In the genomic region with DNA sequence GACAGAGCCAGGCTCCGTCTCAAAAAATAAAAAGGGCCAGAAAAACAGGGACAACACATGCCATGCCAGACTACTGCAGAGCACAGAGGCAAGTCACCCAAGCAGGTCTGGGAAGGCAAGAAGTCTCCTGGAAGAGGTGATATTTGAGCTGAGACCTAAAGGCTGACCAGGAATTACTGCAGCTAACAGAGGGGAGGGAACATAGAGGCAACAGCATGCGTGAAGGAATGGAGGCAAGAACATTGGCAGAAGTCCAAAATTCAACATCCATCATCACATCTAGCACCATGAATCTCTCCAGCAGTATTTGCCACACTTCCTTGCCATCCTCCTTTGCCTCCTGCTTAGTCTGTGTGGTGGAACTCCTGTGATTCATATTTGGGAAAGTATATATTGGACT, we compare ENCODE assay signal across 8 cellular contexts. TPM values are rescaled to one million over a fixed set of nuclear protein-coding genes. Genes with fewer than 3 reads are reported as not detected.
DNase-seq lines count a peak whose midpoint lies in the region; ATAC-seq, FAIRE-seq and TF ChIP-seq lines count a peak whose summit lies in the region.

No MANE protein-coding gene starts in this region.

- H3K4me1 ChIP-seq in NT2/D1 (ENCODE audit: insufficient read depth, insufficient read length) (peaks cover 3% of the 10 kb centered on the region), H1 (replicated peaks in 1 of 4; ENCODE audit: control insufficient read depth in 3 of 4, insufficient read depth in 4 of 4, low read length in 3 of 4) (peaks cover 2 to 8% (median 5%) of the 10 kb centered on the region in 4 experiments), rectal smooth muscle tissue (ENCODE audit: control insufficient read depth, insufficient read depth, low read length) (peaks cover 8% of the 10 kb centered on the region)

- H3K27ac ChIP-seq in H1 (ENCODE audit: low read depth, low read length) (no peak overlapping the region), rectal smooth muscle tissue (ENCODE audit: low read depth, low read length) (no peak overlapping the region)

- peak overlapping the region; percentile 16 for H3K4ac ChIP-seq in H1 (replicated peaks; ENCODE audit: insufficient read length, low read depth, low read length)

- H3K4me3 ChIP-seq in NT2/D1 (ENCODE audit: insufficient read length, low read depth) (peak overlapping the region; percentile 87), H1 (ENCODE audit: extremely low read depth in 1 of 4, insufficient read depth in 2 of 4, low read depth in 3 of 4, low read length in 4 of 4) (peak overlapping the region; percentile 68 to 86 (median 83); a peak in 6 of 8 replicates), rectal smooth muscle tissue (ENCODE audit: low read length) (peak overlapping the region; percentile 72)

- H3K14ac ChIP-seq in H1 (ENCODE audit: insufficient read length) = no peak overlapping the region

- no peak overlapping the region for H4K5ac ChIP-seq in H1 (ENCODE audit: insufficient read length, low read depth, low read length)

- no peak overlapping the region for H2BK20ac ChIP-seq in H1 (ENCODE audit: low read length)

- H2BK120ac ChIP-seq in H1 (replicated peaks; ENCODE audit: low read depth, low read length) = no peak overlapping the region

- TF ChIP-seq POLR2A in H1 (IDR thresholded peaks at IDR 0.05; ENCODE audit: control extremely low read depth in 1 of 2, low read depth in 2 of 2, low read length in 2 of 2) = no peak
- no peak for TF ChIP-seq POLR2A in H54 (IDR thresholded peaks at IDR 0.05; ENCODE audit: low read depth, low read length)

- H2BK15ac ChIP-seq in H1 (ENCODE audit: low read length) = no peak overlapping the region

- no peak overlapping the region for H2BK5ac ChIP-seq in H1 (ENCODE audit: low read depth, low read length)

- FAIRE-seq in H1 (lab: Jason Lieb, UNC) (no peak), H54 (lab: Jason Lieb, UNC) (no peak)

- no peak overlapping the region for H2BK12ac ChIP-seq in H1 (ENCODE audit: low read depth, low read length)

- H3K9me3 ChIP-seq in NT2/D1 (ENCODE audit: insufficient read depth, low read length) (no peaks in the 10 kb centered on the region), H1 (ENCODE audit: insufficient read depth in 2 of 2, low read depth in 1 of 2, low read length in 1 of 2) (no peaks in the 10 kb centered on the region)

- H3K23me2 ChIP-seq in H1 (ENCODE audit: low read depth, low read length) = peaks cover 8% of the 10 kb centered on the region; the same call in 1 of the 2 replicates

- H3K56ac ChIP-seq in H1 (replicated peaks; ENCODE audit: insufficient read length, low read depth, low read length) = no peak overlapping the region

- H2AFZ ChIP-seq in H1 (ENCODE audit: low read length) = 0 out of 2 replicates have a peak overlapping the region, but pooled peaks have one; percentile 93

- 0 out of 2 replicates have a peak, but pooled peaks cover 9% of the 10 kb centered on the region for H3K79me1 ChIP-seq in H1 (ENCODE audit: low read depth, low read length)

- no peak overlapping the region for H3K18ac ChIP-seq in H1 (ENCODE audit: extremely low read depth, low read length)

- POLR2A ChIA-PET in H1 (lab: Charles Lee; ENCODE audit: partially characterized antibody) = interaction anchor here (1.1 to 1.7 kb wide), 5 partner anchors 12 to 181 kb away, joined by 3 to 7 read pairs (median 4); a partner anchor contains a TSS

- H4K20me1 ChIP-seq in H1 (replicated peaks in 1 of 2; ENCODE audit: control insufficient read depth in 1 of 2, insufficient read depth in 2 of 2, low read length in 2 of 2) = peaks cover 0 to 1% of the 10 kb centered on the region in 2 experiments

- peak overlapping the region; percentile 3 for H4K91ac ChIP-seq in H1 (replicated peaks; ENCODE audit: insufficient read length, low read length)

- H4K8ac ChIP-seq in H1 (ENCODE audit: extremely low read depth, insufficient read depth, low read length) = no peak overlapping the region

- 89% methylated on average over 2 of the region's 2 CpGs; no CpG with 5 or more reads in 1 of the 2 experiments for WGBS in H1 (ENCODE audit: extremely low coverage in 1 of 2, insufficient coverage in 1 of 2, insufficient read length in 1 of 2, insufficient replicate concordance in 2 of 2, low coverage in 1 of 2, low lambda C conversion rate in 2 of 2, missing lambda C conversion rate in 1 of 2), 2 experiments

- no peak for TF ChIP-seq EP300 in H1 (IDR thresholded peaks at IDR 0.05; ENCODE audit: borderline replicate concordance in 1 of 2, low read depth in 2 of 2, low read length in 2 of 2)

- H3K4me2 ChIP-seq in H1 (ENCODE audit: insufficient read depth in 1 of 2, low read depth in 2 of 2, low read length in 2 of 2) = peak overlapping the region; percentile 83 to 87

- peaks cover 22% of the 10 kb centered on the region for H3K36me3 ChIP-seq in NT2/D1 (ENCODE audit: insufficient read depth, insufficient read length, low read length)
- H3K36me3 ChIP-seq in H1 (ENCODE audit: control insufficient read depth in 2 of 4, insufficient read depth in 4 of 4, low read length in 3 of 4) = peaks cover 0 to 4% (median 0%) of the 10 kb centered on the region in 4 experiments; a peak in 1 of 8 replicates
- H3K36me3 ChIP-seq in rectal smooth muscle tissue (ENCODE audit: control insufficient read depth, insufficient read depth, low read length) = no peaks in the 10 kb centered on the region

- DNase-seq in NCI-H1092 treated with DMSO at 0.1 percent for 48 hours (lab: John Stamatoyannopoulos, UW) = peak; percentile 30
- no peak for DNase-seq in NCI-H1092 (lab: John Stamatoyannopoulos, UW)
- DNase-seq in NT2/D1 (ENCODE audit: low read depth, low spot score) = no peak
- no peak for DNase-seq in H1 (ENCODE audit: low read depth in 1 of 2, low spot score in 2 of 2)
- DNase-seq in H54 (ENCODE audit: insufficient read length, low spot score) = no peak
- DNase-seq in putamen (ENCODE audit: low spot score) = no peak

- H3K79me2 ChIP-seq in H1 (ENCODE audit: control insufficient read depth in 1 of 2, insufficient read depth in 2 of 2, low read length in 2 of 2) = peaks cover 0 to 31% of the 10 kb centered on the region in 2 experiments; a peak in 2 of 4 replicates

- H3K9ac ChIP-seq in NT2/D1 (ENCODE audit: insufficient read length, low read depth) = peak overlapping the region; percentile 68
- 0 out of 7 replicates have a peak overlapping the region, but pooled peaks of 1 of the 4 experiments have one; percentile 69 for H3K9ac ChIP-seq in H1 (replicated peaks in 1 of 4; ENCODE audit: extremely low read depth in 1 of 4, low read depth in 3 of 4, low read length in 3 of 4)
- peak overlapping the region; percentile 42 for H3K9ac ChIP-seq in rectal smooth muscle tissue (ENCODE audit: low read length)

- H3K27me3 ChIP-seq in NT2/D1 (ENCODE audit: insufficient read depth, insufficient read length) = no peaks in the 10 kb centered on the region
- H3K27me3 ChIP-seq in H1 (replicated peaks in 1 of 4; ENCODE audit: control insufficient read depth in 3 of 4, extremely low read depth in 1 of 4, insufficient read depth in 3 of 4, low read length in 3 of 4) = no peaks in the 10 kb centered on the region
- no peaks in the 10 kb centered on the region for H3K27me3 ChIP-seq in rectal smooth muscle tissue (ENCODE audit: control insufficient read depth, insufficient read depth, low read length)

- TF ChIP-seq CTCF in H1 (IDR thresholded peaks at IDR 0.05; ENCODE audit: control extremely low read depth in 1 of 3, insufficient read depth in 1 of 3, low read depth in 1 of 3, low read length in 3 of 3) = no peak

- no peak for ATAC-seq in GM19351 (IDR thresholded peaks at IDR 0.05; ENCODE audit: unreplicated experiment)

- H2AK5ac ChIP-seq in H1 (ENCODE audit: low read depth, low read length) = no peak overlapping the region

- H3K23ac ChIP-seq in H1 (ENCODE audit: insufficient read length) = no peak overlapping the region

- no peak for TF ChIP-seq RAD21 in H1 (IDR thresholded peaks at IDR 0.05 in 1 of 2, conservative IDR thresholded peaks at IDR 0.05 in 1 of 2; ENCODE audit: low read depth in 2 of 2, low read length in 2 of 2)

- CTCF ChIA-PET in H1 (lab: Charles Lee; ENCODE audit: partially characterized antibody) = interaction anchor here (0.6 to 4.2 kb wide), 9 partner anchors 12 to 348 kb away, joined by 3 to 23 read pairs (median 4); no protein-coding TSS in a partner anchor

TF ChIP-seq in H1, 55 proteins besides CTCF, POLR2A, EP300 and RAD21:
- TF ChIP-seq SP4 (IDR thresholded peaks at IDR 0.05; ENCODE audit: low read length) (0 out of 2 replicates have a peak, but pooled peaks have one; percentile 7), BCL11A (IDR thresholded peaks at IDR 0.05; ENCODE audit: low read depth in 2 of 2, low read length in 2 of 2) (no peak), SP1 (IDR thresholded peaks at IDR 0.05; ENCODE audit: low read depth, low read length) (no peak)

RNA-seq across cellular contexts. Expression of a gene that starts 0.9 kb away (rescaled TPM):
- total RNA-seq in H1 (2021; fragmentation: NEBNext Ultra II Directional; extraction: Animal tissue kit (Norgen Biotek cat#: 25700)) = 22.4 and 22.6 TPM in 2 replicates
- 15.1 and 16.1 TPM in 2 replicates for polyA plus RNA-seq in H1 (2011; rRNA removed)
- 19.9 TPM for polyA plus RNA-seq in H1 (2011; cell fraction: cytosol; rRNA removed)
- 25.3 TPM for polyA plus RNA-seq in H1 (2011; cell fraction: nucleus; rRNA removed)
- 18.6 to 29.2 TPM (median 20.1 TPM) in 4 replicates for polyA plus RNA-seq in H1 (2012, experiment 1 of 2)
- polyA plus RNA-seq in H1 (2012, experiment 2 of 2) = 3.7 TPM
- 12.7 TPM for polyA plus RNA-seq in H1 (2013, experiment 1 of 2)
- polyA plus RNA-seq in H1 (2013, experiment 2 of 2) = 13.0 TPM
- polyA minus RNA-seq in H1 (2011; rRNA and poly(A)+ RNA removed) = 24.3 and 25.5 TPM in 2 replicates
- polyA minus RNA-seq in H1 (2011; cell fraction: cytosol; rRNA and poly(A)+ RNA removed) = 17.8 TPM
- 34.5 TPM for polyA minus RNA-seq in H1 (2011; cell fraction: nucleus; rRNA and poly(A)+ RNA removed)
